Comparison of ENCODE assay signal across 24 cellular contexts in genomic region chr16:23634461-23635036, GRCh38.
"Had no signal": no experiment of that assay in that cellular context is flagged by ENCODE, and none has a peak within 500 bp of the region (broad histone marks: within the 10 kb centered on the region; RNA-seq: fewer than 3 reads in every experiment).

No MANE protein-coding gene starts in this region.

- ATAC-seq: effector memory CD8-positive, alpha-beta T cell; esophagus mucosa; gastrocnemius medialis; heart right ventricle; left cardiac atrium; left lung; left ventricle myocardium superior; lower lobe of right lung; mucosa of descending colon had no signal

- H3K9me3 Mint-ChIP-seq: dendritic cell treated with granulocyte-macrophage colony-stimulating factor and Interleukin-4, amounts not matched to agents 40 ng/mL and 50 ng/mL, for 4 days; effector memory CD8-positive, alpha-beta T cell; endodermal cell; mesothelial cell of epicardium had no signal

- H3K9me3 ChIP-seq: colonic mucosa, esophagus squamous epithelium, gastrocnemius medialis, heart right ventricle, left lung, lower lobe of right lung, mucosa of descending colon had no signal

- H3K4me3 ChIP-seq: colonic mucosa, esophagus squamous epithelium, gastrocnemius medialis, heart right ventricle, left lung, lower lobe of right lung, mucosa of descending colon had no signal

- H3K4me1 ChIP-seq: colonic mucosa had no signal

- H3K27me3 Mint-ChIP-seq: dendritic cell treated with granulocyte-macrophage colony-stimulating factor and Interleukin-4, amounts not matched to agents 40 ng/mL and 50 ng/mL, for 4 days; effector memory CD8-positive, alpha-beta T cell had no signal

- H3K27ac ChIP-seq: colonic mucosa, epithelial cell of prostate, esophagus squamous epithelium, gastrocnemius medialis, heart right ventricle, left lung, lower lobe of right lung had no signal

- DNase-seq: colonic mucosa; cortex of kidney; effector CD8-positive, alpha-beta T cell; effector memory CD8-positive, alpha-beta T cell; endodermal cell; erythroblast; esophagus squamous epithelium; foreskin fibroblast; foreskin melanocyte; gastrocnemius medialis; glutamatergic neuron; head of caudate nucleus; heart right ventricle; hippocampal formation; left cardiac atrium; left lung; left ventricle myocardium superior; lower lobe of right lung; mesenchymal stem cell; mucosa of descending colon had no signal

- H3K27me3 ChIP-seq: colonic mucosa, esophagus squamous epithelium, gastrocnemius medialis, heart right ventricle, left lung had no signal

- H3K27ac Mint-ChIP-seq: dendritic cell treated with granulocyte-macrophage colony-stimulating factor and Interleukin-4, amounts not matched to agents 40 ng/mL and 50 ng/mL, for 4 days; effector memory CD8-positive, alpha-beta T cell; endodermal cell; mesothelial cell of epicardium had no signal

- H3K4me3 Mint-ChIP-seq: dendritic cell treated with granulocyte-macrophage colony-stimulating factor and Interleukin-4, amounts not matched to agents 40 ng/mL and 50 ng/mL, for 4 days; effector memory CD8-positive, alpha-beta T cell; endodermal cell; mesothelial cell of epicardium had no signal
